In the genomic region with DNA sequence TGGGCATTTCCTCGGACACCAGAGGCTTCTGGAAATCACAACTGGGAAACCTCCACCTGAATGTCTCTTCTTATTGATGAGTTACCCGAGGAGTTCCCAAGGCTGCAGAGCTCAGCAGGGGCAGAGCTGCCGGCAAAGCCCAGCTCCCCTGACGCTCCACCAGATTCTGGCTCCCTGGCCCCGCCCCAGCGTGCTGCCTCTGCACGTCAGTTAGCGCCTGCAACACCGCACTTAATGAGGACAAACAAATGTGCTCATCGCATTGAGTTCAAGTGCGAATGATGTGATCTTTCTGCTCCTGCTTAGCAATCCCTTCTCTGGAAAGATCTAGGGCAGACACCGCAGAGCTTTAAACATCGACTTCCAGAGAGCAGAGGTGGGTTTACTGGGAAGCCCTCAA, we compare ENCODE assay signal across 9 cellular contexts. TPM values are rescaled to one million over a fixed set of nuclear protein-coding genes. Genes with fewer than 3 reads are reported as not detected.
A peak's percentile ranks its signal among the peaks of the same experiment; 100 is the strongest.
DNase-seq lines count a peak whose midpoint lies in the region; ATAC-seq and TF ChIP-seq lines count a peak whose summit lies in the region.
"Had no signal": no experiment of that assay in that cellular context is flagged by ENCODE, and none has a peak within 500 bp of the region (broad histone marks: within the 10 kb centered on the region; RNA-seq: fewer than 3 reads in every experiment).

No MANE protein-coding gene starts in this region.

- peak; percentile 17 for TF ChIP-seq POLR2A in GM19193 (IDR thresholded peaks at IDR 0.05; ENCODE audit: extremely low read depth, insufficient read depth, insufficient read length)

- intact Hi-C loops in colonic mucosa (cut with DNase I): no loop called here

- DNase-seq in RPMI7951 (ENCODE audit: low read depth): peak; percentile 13
- peak; percentile 48 for DNase-seq in colonic mucosa
- peak; percentile 17 to 39 for DNase-seq in lung microvascular endothelial cell (ENCODE audit: low read depth in 2 of 2)
- DNase-seq in stimulated activated naive CD8-positive, alpha-beta T cell treated with anti-CD3 and anti-CD28 coated beads, Interleukin-15, Interleukin-2, amounts not matched to agents 100 U/mL and 50 U/mL, for 24 hours: peak; percentile 37
- DNase-seq in NCI-H2081 treated with DMSO at 0.1 percent for 48 hours (lab: John Stamatoyannopoulos, UW): no peak

- no peak for TF ChIP-seq CTCF in colonic mucosa (IDR thresholded peaks at IDR 0.05)

- peak; percentile 28 for ATAC-seq in stimulated activated naive CD8-positive, alpha-beta T cell treated with anti-CD3 and anti-CD28 coated beads, Interleukin-15, Interleukin-2, amounts not matched to agents 100 U/mL and 50 U/mL, for 24 hours
- ATAC-seq in GM19035 (IDR thresholded peaks at IDR 0.05; ENCODE audit: unreplicated experiment) (no peak), HG02885 (IDR thresholded peaks at IDR 0.05; ENCODE audit: poor library complexity, unreplicated experiment) (no peak)

- H3K9me3 ChIP-seq in colonic mucosa: no peaks in the 10 kb centered on the region

- H3K9ac ChIP-seq in colonic mucosa (ENCODE audit: low read depth in 2 of 2, low read length in 2 of 2): no peak overlapping the region

- no peak overlapping the region for H3K27ac ChIP-seq in colonic mucosa
- H3K27ac ChIP-seq: HL-60 had no signal

- H3K4me3 ChIP-seq in colonic mucosa: no peak overlapping the region

- H3K36me3 ChIP-seq in colonic mucosa: no peaks in the 10 kb centered on the region

- H3K4me1 ChIP-seq in colonic mucosa: peaks cover 4% of the 10 kb centered on the region

- H3K27me3 ChIP-seq in colonic mucosa: no peaks in the 10 kb centered on the region

RNA-seq across cellular contexts. Expression of a gene that starts 55.5 kb away (rescaled TPM):
- 19.9 and 24.3 TPM in 2 replicates for total RNA-seq in RPMI7951 (2014; rRNA removed; shearing (Covaris generic))
- total RNA-seq in colonic mucosa (10 to 100 TPM; 29.3 to 29.5 TPM), lung microvascular endothelial cell (34.7 and 51.2 TPM in 2 replicates)
